Comparison of ENCODE assay signal across 15 cellular contexts in genomic region chr3:102163818-102164154, GRCh38.
DNase-seq lines count a peak whose midpoint lies in the region; ATAC-seq and TF ChIP-seq lines count a peak whose summit lies in the region.
"Had no signal": no experiment of that assay in that cellular context is flagged by ENCODE, and none has a peak within 500 bp of the region (broad histone marks: within the 10 kb centered on the region; RNA-seq: fewer than 3 reads in every experiment).

No MANE protein-coding gene starts in this region.

- H3K4me1 ChIP-seq in GM23248 (ENCODE audit: insufficient read depth) (peaks cover 18% of the 10 kb centered on the region), gastroesophageal sphincter (peaks cover 9 to 11% (median 10%) of the 10 kb centered on the region in 3 donors), smooth muscle cell (ENCODE audit: low read depth) (peaks cover 13% of the 10 kb centered on the region), psoas muscle (no peaks in the 10 kb centered on the region), colonic mucosa (no peaks in the 10 kb centered on the region)

- no peak for TF ChIP-seq EP300 in gastroesophageal sphincter (IDR thresholded peaks at IDR 0.05)

- H3K9me2 ChIP-seq in GM23248 (ENCODE audit: insufficient read depth): no peaks in the 10 kb centered on the region; the same call in 1 of the 2 replicates

- H3K4me2 ChIP-seq in GM23248 (ENCODE audit: unreplicated experiment): peak overlapping the region; percentile 3
- peak overlapping the region; percentile 72 for H3K4me2 ChIP-seq in smooth muscle cell

- no peak for ATAC-seq in activated T-helper 17 cell treated with anti-CD3 and anti-CD28 coated beads, Interleukin-2, amount 50 U/mL, for 72 hours (replicated peaks)
- ATAC-seq in gastroesophageal sphincter (no peak), psoas muscle (no peak)
- ATAC-seq: activated CD4-positive, CD25-positive, alpha-beta regulatory T cell treated with anti-CD3 and anti-CD28 coated beads, Interleukin-2, amount 50 U/mL, for 24 hours; naive thymus-derived CD8-positive, alpha-beta T cell; stimulated activated naive CD8-positive, alpha-beta T cell treated with anti-CD3 and anti-CD28 coated beads, Interleukin-15, Interleukin-2, amounts not matched to agents 100 U/mL and 50 U/mL, for 24 hours had no signal

- no peaks in the 10 kb centered on the region for H3K27me3 Mint-ChIP-seq in activated T-helper 17 cell treated with anti-CD3 and anti-CD28 coated beads, Interleukin-2, amount 50 U/mL, for 72 hours
- H3K27me3 Mint-ChIP-seq: central memory CD8-positive, alpha-beta T cell; naive thymus-derived CD8-positive, alpha-beta T cell had no signal

- peaks cover 19% of the 10 kb centered on the region for H3F3A ChIP-seq in GM23248 (ENCODE audit: insufficient read depth)
- peaks cover 22% of the 10 kb centered on the region for H3F3A ChIP-seq in smooth muscle cell (ENCODE audit: low read depth)

- H3K79me2 ChIP-seq in GM23248 (ENCODE audit: insufficient read depth) (no peaks in the 10 kb centered on the region), smooth muscle cell (ENCODE audit: low read depth) (no peaks in the 10 kb centered on the region)

- 80 to 88% methylated on average over 4 of the region's 4 CpGs for WGBS in GM23248 (ENCODE audit: low coverage in 1 of 2, low lambda C conversion rate in 2 of 2, missing lambda C conversion rate in 2 of 2), 2 experiments
- 51 to 89% methylated on average over 2 to 4 of the region's 4 CpGs for WGBS in gastroesophageal sphincter (ENCODE audit: low coverage in 1 of 2), 2 donors
- 53% methylated on average over 4 of the region's 4 CpGs for WGBS in smooth muscle cell (ENCODE audit: low lambda C conversion rate)
- WGBS in psoas muscle, 3 donors: 90 to 92% (median 91%) methylated on average over 4 of the region's 4 CpGs

- H2AFZ ChIP-seq in GM23248 (no peak overlapping the region), smooth muscle cell (ENCODE audit: low read depth) (no peak overlapping the region)

- no peak overlapping the region for H3K4me3 Mint-ChIP-seq in activated T-helper 17 cell treated with anti-CD3 and anti-CD28 coated beads, Interleukin-2, amount 50 U/mL, for 72 hours
- H3K4me3 Mint-ChIP-seq: central memory CD8-positive, alpha-beta T cell; naive thymus-derived CD8-positive, alpha-beta T cell had no signal

- intact Hi-C loops in psoas muscle (cut with DNase I) (no loop called here), colonic mucosa (cut with DNase I) (no loop called here)

- H3K4me1 Mint-ChIP-seq in activated T-helper 17 cell treated with anti-CD3 and anti-CD28 coated beads, Interleukin-2, amount 50 U/mL, for 72 hours: peaks cover 7% of the 10 kb centered on the region
- H3K4me1 Mint-ChIP-seq: central memory CD8-positive, alpha-beta T cell had no signal

- H3K36me3 Mint-ChIP-seq in activated T-helper 17 cell treated with anti-CD3 and anti-CD28 coated beads, Interleukin-2, amount 50 U/mL, for 72 hours (ENCODE audit: low read depth): no peaks in the 10 kb centered on the region
- H3K36me3 Mint-ChIP-seq: naive thymus-derived CD8-positive, alpha-beta T cell had no signal

- H4K20me1 ChIP-seq in GM23248 (ENCODE audit: insufficient read depth) (no peaks in the 10 kb centered on the region), smooth muscle cell (ENCODE audit: low read depth) (no peaks in the 10 kb centered on the region)

- no peaks in the 10 kb centered on the region for H3K9me3 ChIP-seq in GM23248 (ENCODE audit: low read depth)
- H3K9me3 ChIP-seq in gastroesophageal sphincter: no peaks in the 10 kb centered on the region
- no peaks in the 10 kb centered on the region for H3K9me3 ChIP-seq in smooth muscle cell (replicated peaks; ENCODE audit: low read depth)
- H3K9me3 ChIP-seq in psoas muscle: no peaks in the 10 kb centered on the region
- no peaks in the 10 kb centered on the region for H3K9me3 ChIP-seq in colonic mucosa

- H3K27ac Mint-ChIP-seq in activated T-helper 17 cell treated with anti-CD3 and anti-CD28 coated beads, Interleukin-2, amount 50 U/mL, for 72 hours: peak overlapping the region; percentile 93

- H3K4me3 ChIP-seq in GM23248 (no peak overlapping the region), gastroesophageal sphincter (no peak overlapping the region), smooth muscle cell (no peak overlapping the region), psoas muscle (no peak overlapping the region), colonic mucosa (no peak overlapping the region)

- H3K27me3 ChIP-seq in GM23248 (replicated peaks; ENCODE audit: insufficient read depth) (no peaks in the 10 kb centered on the region), gastroesophageal sphincter (no peaks in the 10 kb centered on the region), smooth muscle cell (ENCODE audit: low read depth) (no peaks in the 10 kb centered on the region), psoas muscle (ENCODE audit: insufficient read depth in 3 of 3, low read length in 2 of 3) (no peaks in the 10 kb centered on the region), colonic mucosa (no peaks in the 10 kb centered on the region)

- no peak overlapping the region for H3K9ac ChIP-seq in GM23248
- H3K9ac ChIP-seq in smooth muscle cell (ENCODE audit: low read depth): peak overlapping the region; percentile 93
- H3K9ac ChIP-seq in colonic mucosa (ENCODE audit: low read depth in 2 of 2, low read length in 2 of 2): no peak overlapping the region

- in situ Hi-C loops in GM23248 (cut with MboI): no loop called here

- H3K9me3 Mint-ChIP-seq in activated T-helper 17 cell treated with anti-CD3 and anti-CD28 coated beads, Interleukin-2, amount 50 U/mL, for 72 hours: peaks cover 4% of the 10 kb centered on the region
- H3K9me3 Mint-ChIP-seq: central memory CD8-positive, alpha-beta T cell had no signal

- DNase-seq in GM23248 (no peak), smooth muscle cell (lab: John Stamatoyannopoulos, UW; ENCODE audit: unreplicated experiment) (no peak), psoas muscle (no peak), HuH-7 (ENCODE audit: low spot score) (no peak), colonic mucosa (no peak)
- DNase-seq in stimulated activated CD4-positive, alpha-beta T cell treated with anti-CD3 and anti-CD28 coated beads, Interleukin-1b, Interleukin-23, amount 100 ng/mL, for 48 hours: no peak
- DNase-seq: activated effector memory CD4-positive, alpha-beta T cell treated with Interleukin-2 at 50 U/mL for 16 hours; naive thymus-derived CD8-positive, alpha-beta T cell; NCI-H1694; SHP77 treated with DMSO at 0.1 percent for 48 hours; stimulated activated naive CD8-positive, alpha-beta T cell treated with anti-CD3 and anti-CD28 coated beads, Interleukin-15, Interleukin-2, amounts not matched to agents 100 U/mL and 50 U/mL, for 24 hours had no signal

- H3K27ac ChIP-seq in GM23248 (no peak overlapping the region), gastroesophageal sphincter (peak overlapping the region in 3 of 4 donors; percentile 60 to 72 (median 61)), smooth muscle cell (ENCODE audit: low read depth) (peak overlapping the region; percentile 99), psoas muscle (no peak overlapping the region), colonic mucosa (no peak overlapping the region)

- no peaks in the 10 kb centered on the region for H3K36me3 ChIP-seq in GM23248 (ENCODE audit: low read depth)
- no peaks in the 10 kb centered on the region for H3K36me3 ChIP-seq in gastroesophageal sphincter
- H3K36me3 ChIP-seq in smooth muscle cell (ENCODE audit: low read depth): no peaks in the 10 kb centered on the region
- H3K36me3 ChIP-seq in psoas muscle (ENCODE audit: insufficient read depth in 1 of 2, low read depth in 1 of 2): no peaks in the 10 kb centered on the region
- H3K36me3 ChIP-seq in colonic mucosa: no peaks in the 10 kb centered on the region

- no peak for TF ChIP-seq POLR2A in gastroesophageal sphincter (IDR thresholded peaks at IDR 0.05)

- TF ChIP-seq CTCF in gastroesophageal sphincter (IDR thresholded peaks at IDR 0.05) (no peak), smooth muscle cell (IDR thresholded peaks at IDR 0.05; ENCODE audit: borderline replicate concordance, insufficient read depth, poor library complexity, severe bottlenecking) (no peak), psoas muscle (IDR thresholded peaks at IDR 0.05) (no peak), colonic mucosa (IDR thresholded peaks at IDR 0.05) (no peak)

Comparison
In these comparisons a context has a peak if more than half of its experiments do, and no peak if none do; other contexts are left out.
1. H3K27ac ChIP-seq: peak in gastroesophageal sphincter (3 of 4) and smooth muscle cell (single experiment); none in GM23248 (single experiment), psoas muscle (single experiment) and colonic mucosa (single experiment).